In genomic region chr11:71527576-71528210, GRCh38 we compare ENCODE assay signal across 22 cellular contexts. TPM values are rescaled to one million over a fixed set of nuclear protein-coding genes. Genes with fewer than 3 reads are reported as not detected.
DNase-seq lines count a peak whose midpoint lies in the region; ATAC-seq and TF ChIP-seq lines count a peak whose summit lies in the region.
"Had no signal": no experiment of that assay in that cellular context is flagged by ENCODE, and none has a peak within 500 bp of the region (broad histone marks: within the 10 kb centered on the region; RNA-seq: fewer than 3 reads in every experiment).

No MANE protein-coding gene starts in this region.

- no peaks in the 10 kb centered on the region for H3K36me3 Mint-ChIP-seq in nephron progenitor cell (ENCODE audit: low read depth)

- H3K27me3 Mint-ChIP-seq in nephron progenitor cell (ENCODE audit: low read depth, poor library complexity): peaks cover 10% of the 10 kb centered on the region

- TF ChIP-seq CTCF in right atrium auricular region (IDR thresholded peaks at IDR 0.05): no peak
- no peak for TF ChIP-seq CTCF in nephron progenitor cell (IDR thresholded peaks at IDR 0.05)

- H3K9me3 Mint-ChIP-seq in nephron progenitor cell: peaks cover 6% of the 10 kb centered on the region
- H3K9me3 Mint-ChIP-seq: GM23338 had no signal

- H3K4me3 ChIP-seq in right atrium auricular region: no peak overlapping the region
- H3K4me3 ChIP-seq: A549, GM23338, PC-9 had no signal

- H3K27ac ChIP-seq in right atrium auricular region: no peak overlapping the region
- H3K27ac ChIP-seq: A549, PC-9, RWPE1 had no signal

- no peak overlapping the region for H3K4me3 Mint-ChIP-seq in nephron progenitor cell
- H3K4me3 Mint-ChIP-seq: GM23338 had no signal

- no peaks in the 10 kb centered on the region for H3K36me3 ChIP-seq in right atrium auricular region

- H3K4me1 Mint-ChIP-seq in nephron progenitor cell: peaks cover 32% of the 10 kb centered on the region

- H3K27ac Mint-ChIP-seq in nephron progenitor cell: peak overlapping the region; percentile 29
- H3K27ac Mint-ChIP-seq: GM23338 had no signal

- no peak for ATAC-seq in HG03354 (IDR thresholded peaks at IDR 0.05; ENCODE audit: poor library complexity, severe bottlenecking, unreplicated experiment)
- ATAC-seq: A549, GM23338, HCT116 had no signal

- no peaks in the 10 kb centered on the region for H3K9me3 ChIP-seq in right atrium auricular region
- H3K9me3 ChIP-seq: A549 had no signal

- H3K4me1 ChIP-seq in right atrium auricular region: no peaks in the 10 kb centered on the region

- intact Hi-C loops in cardiac septum (cut with DNase I): no loop called here

- no peaks in the 10 kb centered on the region for H3K27me3 ChIP-seq in right atrium auricular region

- DNase-seq in right atrium auricular region (ENCODE audit: low spot score) (peak; percentile 32), cardiac septum (ENCODE audit: low spot score) (no peak), islet precursor cell (peak; percentile 38), nephron progenitor cell (no peak), NCI-H2171 treated with DMSO at 0.1 percent for 48 hours (lab: John Stamatoyannopoulos, UW) (no peak), GM19240 (ENCODE audit: insufficient read length, low spot score) (no peak)
- DNase-seq in activated T-cell treated with anti-CD3 and anti-CD28 coated beads, Interleukin-2, amount 50 U/mL, for 1 hour: no peak
- DNase-seq: C1 segment of cervical spinal cord, GDM1, NCI-H1048, NCI-H1436, NCI-H1930, NCI-H345, NCI-H524 treated with DMSO at 0.1 percent for 48 hours, PC-9 had no signal

RNA-seq across cellular contexts. Expression of gene KRTAP5-7, which starts 0.6 kb away (rescaled TPM):
- total RNA-seq in right atrium auricular region: not detected
- not detected for total RNA-seq in cardiac septum
- total RNA-seq: Daoy, GM23338, MCF 10A, PC-9 had no signal

RNA-seq across cellular contexts. Expression of gene KRTAP5-8, which starts 10.1 kb away (rescaled TPM):
- total RNA-seq in right atrium auricular region (not detected), cardiac septum (not detected)
- total RNA-seq: Daoy, GM23338, MCF 10A, PC-9 had no signal

RNA-seq across cellular contexts. Expression of gene KRTAP5-9, which starts 20.5 kb away (rescaled TPM):
- total RNA-seq in right atrium auricular region: not detected
- total RNA-seq in cardiac septum: not detected
- total RNA-seq: Daoy, GM23338, MCF 10A, PC-9 had no signal

RNA-seq across cellular contexts. Expression of gene KRTAP5-10, which starts 37.7 kb away (rescaled TPM):
- not detected for total RNA-seq in right atrium auricular region
- total RNA-seq in cardiac septum: not detected
- total RNA-seq: Daoy, GM23338, MCF 10A, PC-9 had no signal

RNA-seq across cellular contexts. Expression of gene KRTAP5-11, which starts 55.0 kb away (rescaled TPM):
- not detected for total RNA-seq in right atrium auricular region
- total RNA-seq in cardiac septum: not detected
- total RNA-seq: Daoy, GM23338, MCF 10A, PC-9 had no signal

Comparison
In these comparisons a context has a peak if more than half of its experiments do, and no peak if none do; other contexts are left out.
1. DNase-seq: peak in right atrium auricular region (single experiment) and islet precursor cell (single experiment); none in cardiac septum (single experiment), nephron progenitor cell (single experiment), NCI-H2171 treated with DMSO at 0.1 percent for 48 hours (single experiment), GM19240 (single experiment) and activated T-cell treated with anti-CD3 and anti-CD28 coated beads, Interleukin-2, amount 50 U/mL, for 1 hour (single experiment).